ENCODE assay signal across 23 cellular contexts in the genomic region with DNA sequence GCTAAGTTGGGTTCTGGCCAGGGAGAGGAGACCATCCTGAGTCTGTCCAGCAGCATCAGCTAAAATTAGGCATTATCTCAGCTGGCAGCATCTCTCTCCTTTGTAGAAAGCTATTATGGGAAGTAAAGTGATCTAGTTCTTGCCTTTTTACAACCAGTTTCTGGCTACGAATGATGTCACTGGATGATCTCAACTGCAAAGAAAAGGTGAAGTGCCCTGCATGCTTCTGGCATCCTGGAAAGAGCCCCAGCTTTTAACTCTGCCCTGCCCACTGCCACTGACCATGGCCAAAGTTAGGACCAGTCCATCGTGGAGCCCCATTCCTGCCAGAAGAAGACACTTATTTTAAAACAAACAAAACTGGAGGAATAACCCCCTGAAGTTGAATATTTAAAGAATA. TPM values are rescaled to one million over a fixed set of nuclear protein-coding genes. Genes with fewer than 3 reads are reported as not detected.
"Had no signal": no experiment of that assay in that cellular context is flagged by ENCODE, and none has a peak within 500 bp of the region (broad histone marks: within the 10 kb centered on the region; RNA-seq: fewer than 3 reads in every experiment).

No MANE protein-coding gene starts in this region.

- H3K36me3 Mint-ChIP-seq: immature natural killer cell; natural killer cell; stimulated activated naive B cell treated with anti-CD40 and anti-IgM and Interleukin-4, amounts not matched to agents 10 μg/mL and 1 μg/mL and 100 μg/mL, for 72 hours had no signal

- H3K27ac Mint-ChIP-seq: effector memory CD8-positive, alpha-beta T cell; immature natural killer cell; natural killer cell; stimulated activated naive B cell treated with anti-CD40 and anti-IgM and Interleukin-4, amounts not matched to agents 10 μg/mL and 1 μg/mL and 100 μg/mL, for 72 hours; stimulated activated naive CD8-positive, alpha-beta T cell treated with anti-CD3 and anti-CD28 coated beads, Interleukin-15, Interleukin-2, amounts not matched to agents 100 ng/mL and 50 ng/mL, for 24 hours had no signal

- H3K9me3 ChIP-seq: lower lobe of right lung, ovary, psoas muscle, sigmoid colon, spleen, thoracic aorta, tibial nerve, upper lobe of left lung had no signal

- H3K4me3 Mint-ChIP-seq: effector memory CD8-positive, alpha-beta T cell; immature natural killer cell; natural killer cell; stimulated activated naive B cell treated with anti-CD40 and anti-IgM and Interleukin-4, amounts not matched to agents 10 μg/mL and 1 μg/mL and 100 μg/mL, for 72 hours; stimulated activated naive CD8-positive, alpha-beta T cell treated with anti-CD3 and anti-CD28 coated beads, Interleukin-15, Interleukin-2, amounts not matched to agents 100 ng/mL and 50 ng/mL, for 24 hours had no signal

- H3K36me3 ChIP-seq: lower lobe of right lung, ovary, sigmoid colon, spleen, thoracic aorta, tibial nerve, upper lobe of left lung had no signal

- H3K9me3 Mint-ChIP-seq: effector memory CD8-positive, alpha-beta T cell; immature natural killer cell; natural killer cell; stimulated activated naive B cell treated with anti-CD40 and anti-IgM and Interleukin-4, amounts not matched to agents 10 μg/mL and 1 μg/mL and 100 μg/mL, for 72 hours; stimulated activated naive CD8-positive, alpha-beta T cell treated with anti-CD3 and anti-CD28 coated beads, Interleukin-15, Interleukin-2, amounts not matched to agents 100 ng/mL and 50 ng/mL, for 24 hours had no signal

- H3K4me3 ChIP-seq: lower lobe of right lung, ovary, psoas muscle, sigmoid colon, spleen, thoracic aorta, tibial nerve, upper lobe of left lung had no signal

- H3K27me3 ChIP-seq: ovary, sigmoid colon, tibial nerve, upper lobe of left lung had no signal

- H3K27ac ChIP-seq: lower lobe of right lung, ovary, psoas muscle, sigmoid colon, spleen, thoracic aorta, tibial nerve, upper lobe of left lung had no signal

- DNase-seq: dermis blood vessel endothelial cell; effector memory CD8-positive, alpha-beta T cell; erythroblast; hypothalamus; immature natural killer cell; islet precursor cell; left ventricle myocardium superior; lower lobe of right lung; natural killer cell; occipital lobe; ovary; posterior cingulate gyrus; psoas muscle; right cardiac atrium; sigmoid colon; spleen; stimulated activated CD4-positive, alpha-beta T cell treated with anti-CD3 and anti-CD28 coated beads, Interleukin-2, amount 100 ng/mL, for 48 hours; stimulated activated naive B cell treated with anti-CD40 and anti-IgM and Interleukin-4, amounts not matched to agents 10 μg/mL and 1 μg/mL and 100 μg/mL, for 72 hours; upper lobe of left lung had no signal

- H3K4me1 ChIP-seq: lower lobe of right lung, psoas muscle, sigmoid colon, tibial nerve, upper lobe of left lung had no signal

- H3K4me1 Mint-ChIP-seq: immature natural killer cell, natural killer cell had no signal

- ATAC-seq: effector memory CD8-positive, alpha-beta T cell; left ventricle myocardium superior; lower lobe of right lung; natural killer cell; psoas muscle; right cardiac atrium had no signal

RNA-seq across cellular contexts. Expression of gene IL12A, which starts 37.1 kb away (rescaled TPM):
- total RNA-seq: thoracic aorta had no signal
- polyA plus RNA-seq: neural cell had no signal
